In genomic region chr20:61101321-61101720, GRCh38 we compare ENCODE assay signal across 6 cellular contexts.
A peak's percentile ranks its signal among the peaks of the same experiment; 100 is the strongest.
DNase-seq lines count a peak whose midpoint lies in the region; ATAC-seq and TF ChIP-seq lines count a peak whose summit lies in the region.
"Not testable (repeated sequence)": the region's sequence is repeated elsewhere in the genome, so short reads cannot be mapped to it uniquely, and the experiment has no call there.

No MANE protein-coding gene starts in this region.

- H3K36me3 Mint-ChIP-seq in activated CD8-positive, alpha-beta T cell treated with anti-CD3 and anti-CD28 coated beads, Interleukin-2, amount 10 ng/mL, durations not matched to agents 7 days and 5 days (ENCODE audit: low read depth); activated naive CD8-positive, alpha-beta T cell treated with anti-CD3 and anti-CD28 coated beads, Interleukin-2, amount 10 ng/mL, durations not matched to agents 7 days and 5 days: not testable (repeated sequence)

- H3K9me3 ChIP-seq in BLaER1 (peaks cover 16% of the 10 kb centered on the region), DND-41 (ENCODE audit: insufficient read depth, low read length, severe bottlenecking) (peaks cover 31% of the 10 kb centered on the region), OCI-LY7 (ENCODE audit: low read length) (peaks cover 12% of the 10 kb centered on the region)
- not testable (repeated sequence) for H3K9me3 ChIP-seq in sigmoid colon

- H3K4me3 Mint-ChIP-seq in activated CD8-positive, alpha-beta T cell treated with anti-CD3 and anti-CD28 coated beads, Interleukin-2, amount 10 ng/mL, durations not matched to agents 7 days and 5 days; activated naive CD8-positive, alpha-beta T cell treated with anti-CD3 and anti-CD28 coated beads, Interleukin-2, amount 10 ng/mL, durations not matched to agents 7 days and 5 days: not testable (repeated sequence)

- TF ChIP-seq CTCF in DND-41 (IDR thresholded peaks at IDR 0.05; ENCODE audit: borderline replicate concordance, extremely low read depth, low read length, poor library complexity, severe bottlenecking); OCI-LY7 (conservative IDR thresholded peaks at IDR 0.05; ENCODE audit: low read length); sigmoid colon (IDR thresholded peaks at IDR 0.05): not testable (repeated sequence)

- 62 to 76% methylated on average over 8 of the region's 8 CpGs for WGBS in sigmoid colon, 2 donors

- not testable (repeated sequence) for H3K27me3 ChIP-seq in BLaER1; DND-41 (ENCODE audit: insufficient read depth, low read length, poor library complexity); sigmoid colon

- H3K4me2 ChIP-seq in BLaER1: peak overlapping the region; percentile 66
- not testable (repeated sequence) for H3K4me2 ChIP-seq in DND-41 (ENCODE audit: insufficient read depth, low read length); OCI-LY7 (ENCODE audit: low read length)

- intact Hi-C loops in OCI-LY7 (cut with micrococcal nuclease; ENCODE audit: unreplicated experiment); sigmoid colon (cut with DNase I): not testable (repeated sequence)

- H3K27ac Mint-ChIP-seq in activated CD8-positive, alpha-beta T cell treated with anti-CD3 and anti-CD28 coated beads, Interleukin-2, amount 10 ng/mL, durations not matched to agents 7 days and 5 days: peak overlapping the region; percentile 30
- H3K27ac Mint-ChIP-seq in activated naive CD8-positive, alpha-beta T cell treated with anti-CD3 and anti-CD28 coated beads, Interleukin-2, amount 10 ng/mL, durations not matched to agents 7 days and 5 days: peak overlapping the region; percentile 45

- not testable (repeated sequence) for TF ChIP-seq POLR2A in sigmoid colon (IDR thresholded peaks at IDR 0.05)

- not testable (repeated sequence) for H3K4me3 ChIP-seq in BLaER1; DND-41 (ENCODE audit: low read depth in 1 of 2, low read length in 2 of 2); OCI-LY7 (ENCODE audit: low read depth, low read length, poor library complexity, severe bottlenecking); sigmoid colon

- POLR2A ChIA-PET in OCI-LY7 (lab: Charles Lee); activated CD8-positive, alpha-beta T cell treated with anti-CD3 and anti-CD28 coated beads, Interleukin-2, amount 10 ng/mL, durations not matched to agents 7 days and 5 days (lab: Charles Lee); activated naive CD8-positive, alpha-beta T cell treated with anti-CD3 and anti-CD28 coated beads, Interleukin-2, amount 10 ng/mL, durations not matched to agents 7 days and 5 days (lab: Charles Lee): not testable (repeated sequence)

- DNase-seq in DND-41: peak; percentile 30
- peak; percentile 1 for DNase-seq in OCI-LY7 (ENCODE audit: low spot score)
- not testable (repeated sequence) for DNase-seq in activated CD8-positive, alpha-beta T cell treated with anti-CD3 and anti-CD28 coated beads, Interleukin-2, amount 10 ng/mL, durations not matched to agents 7 days and 5 days; activated naive CD8-positive, alpha-beta T cell treated with anti-CD3 and anti-CD28 coated beads, Interleukin-2, amount 10 ng/mL, durations not matched to agents 7 days and 5 days
- peak; percentile 21 for DNase-seq in sigmoid colon

- not testable (repeated sequence) for ATAC-seq in DND-41 (ENCODE audit: insufficient read depth, low read depth); activated CD8-positive, alpha-beta T cell treated with anti-CD3 and anti-CD28 coated beads, Interleukin-2, amount 10 ng/mL, durations not matched to agents 7 days and 5 days; activated naive CD8-positive, alpha-beta T cell treated with anti-CD3 and anti-CD28 coated beads, Interleukin-2, amount 10 ng/mL, durations not matched to agents 7 days and 5 days (ENCODE audit: low read depth)

- not testable (repeated sequence) for H3K4me1 Mint-ChIP-seq in activated CD8-positive, alpha-beta T cell treated with anti-CD3 and anti-CD28 coated beads, Interleukin-2, amount 10 ng/mL, durations not matched to agents 7 days and 5 days (ENCODE audit: low read depth); activated naive CD8-positive, alpha-beta T cell treated with anti-CD3 and anti-CD28 coated beads, Interleukin-2, amount 10 ng/mL, durations not matched to agents 7 days and 5 days

- BruUV-seq in OCI-LY7 (replicated peaks; lab: Mats Ljungman, UMichigan): not testable (repeated sequence)

- H3K27ac ChIP-seq in BLaER1 (peak overlapping the region; percentile 59; the same call in 1 of the 2 replicates), DND-41 (ENCODE audit: low read length) (peak overlapping the region; percentile 79)
- not testable (repeated sequence) for H3K27ac ChIP-seq in OCI-LY7 (ENCODE audit: low read depth, low read length, poor library complexity, severe bottlenecking); sigmoid colon

- not testable (repeated sequence) for H3K79me2 ChIP-seq in DND-41 (ENCODE audit: insufficient read depth, low read length); OCI-LY7 (ENCODE audit: insufficient read depth, low read depth, low read length)

- not testable (repeated sequence) for H4K20me1 ChIP-seq in BLaER1; DND-41 (ENCODE audit: insufficient read depth, low read length); OCI-LY7 (ENCODE audit: insufficient read depth, low read length)

- CTCF ChIA-PET in OCI-LY7 (lab: Charles Lee; ENCODE audit: unreplicated experiment); activated CD8-positive, alpha-beta T cell treated with anti-CD3 and anti-CD28 coated beads, Interleukin-2, amount 10 ng/mL, durations not matched to agents 7 days and 5 days (lab: Charles Lee): not testable (repeated sequence)

- TF ChIP-seq EP300 in sigmoid colon (IDR thresholded peaks at IDR 0.05): not testable (repeated sequence)

- not testable (repeated sequence) for H3K36me3 ChIP-seq in BLaER1; DND-41 (ENCODE audit: insufficient read depth, low read length); OCI-LY7 (ENCODE audit: insufficient read depth, low read length); sigmoid colon

- H3K4me1 ChIP-seq in BLaER1: peaks cover 84% of the 10 kb centered on the region
- not testable (repeated sequence) for H3K4me1 ChIP-seq in DND-41 (ENCODE audit: insufficient read depth, low read length); OCI-LY7 (ENCODE audit: insufficient read depth, low read length, poor library complexity, severe bottlenecking); sigmoid colon

- H3K9ac ChIP-seq in BLaER1; DND-41 (ENCODE audit: low read depth, low read length): not testable (repeated sequence)

- not testable (repeated sequence) for H3K9me3 Mint-ChIP-seq in activated CD8-positive, alpha-beta T cell treated with anti-CD3 and anti-CD28 coated beads, Interleukin-2, amount 10 ng/mL, durations not matched to agents 7 days and 5 days (ENCODE audit: insufficient read depth); activated naive CD8-positive, alpha-beta T cell treated with anti-CD3 and anti-CD28 coated beads, Interleukin-2, amount 10 ng/mL, durations not matched to agents 7 days and 5 days

- H3K9me2 ChIP-seq in OCI-LY7 (ENCODE audit: insufficient read depth, low read length): not testable (repeated sequence)

- not testable (repeated sequence) for H3K27me3 Mint-ChIP-seq in activated CD8-positive, alpha-beta T cell treated with anti-CD3 and anti-CD28 coated beads, Interleukin-2, amount 10 ng/mL, durations not matched to agents 7 days and 5 days (ENCODE audit: low read depth); activated naive CD8-positive, alpha-beta T cell treated with anti-CD3 and anti-CD28 coated beads, Interleukin-2, amount 10 ng/mL, durations not matched to agents 7 days and 5 days

- not testable (repeated sequence) for H2AFZ ChIP-seq in DND-41 (ENCODE audit: low read depth, low read length); OCI-LY7 (ENCODE audit: low read length)
